8 cellular contexts compared by ENCODE assay signal in genomic region chr1:178310685-178311105, GRCh38.
DNase-seq lines count a peak whose midpoint lies in the region; ATAC-seq, FAIRE-seq and TF ChIP-seq lines count a peak whose summit lies in the region.

No MANE protein-coding gene starts in this region.

- TF ChIP-seq CTCF in GM12878 (IDR thresholded peaks at IDR 0.05 in 2 of 3, conservative IDR thresholded peaks at IDR 0.05 in 1 of 3; ENCODE audit: control insufficient read depth in 2 of 3, extremely low read depth in 1 of 3, insufficient read depth in 1 of 3, low read depth in 3 of 3, low read length in 3 of 3) (peak; percentile 57 to 71 (median 69)), stomach (IDR thresholded peaks at IDR 0.05) (peak in 5 of 7 experiments; percentile 50 to 82 (median 69))

- H3K9ac ChIP-seq in GM12878 (ENCODE audit: control insufficient read depth, insufficient read depth, low read length): no peak overlapping the region

- H3K27me3 ChIP-seq in GM12878 (replicated peaks in 1 of 2; ENCODE audit: control insufficient read depth in 2 of 2, insufficient read depth in 2 of 2, low read length in 1 of 2): no peaks in the 10 kb centered on the region
- no peaks in the 10 kb centered on the region for H3K27me3 ChIP-seq in stomach

- SMC1A ChIA-PET in GM12878 (lab: Charles Lee; ENCODE audit: uncharacterized antibody, unreplicated experiment): interaction anchor here (0.7 to 5.2 kb wide), 12 partner anchors 11 to 692 kb away, joined by 3 to 73 read pairs (median 6); no protein-coding TSS in a partner anchor

- no peak overlapping the region for H3K4me2 ChIP-seq in GM12878 (ENCODE audit: control insufficient read depth, insufficient read depth)

- H3K27ac ChIP-seq in GM12878 (ENCODE audit: control insufficient read depth, insufficient read depth) (no peak overlapping the region), stomach (no peak overlapping the region)

- no peak for FAIRE-seq in GM12878 (lab: Jason Lieb, UNC)

- peak; percentile 79 for ATAC-seq in GM19455 (IDR thresholded peaks at IDR 0.05; ENCODE audit: unreplicated experiment)
- peak; percentile 81 for ATAC-seq in GM12878
- no peak for ATAC-seq in GM19328 (IDR thresholded peaks at IDR 0.05; ENCODE audit: unreplicated experiment)

- intact Hi-C loops in GM12878 (cut with micrococcal nuclease; ENCODE audit: unreplicated experiment): loop anchor here (1.0 to 2.0 kb wide), 2 partner anchors 191 to 692 kb away; no protein-coding TSS in a partner anchor
- intact Hi-C loops in stomach (cut with DNase I; ENCODE audit: low total_unique reads): no loop called here

- no peak for TF ChIP-seq POLR2A in GM12878 (IDR thresholded peaks at IDR 0.05; ENCODE audit: low read depth, low read length)
- TF ChIP-seq POLR2A in stomach (IDR thresholded peaks at IDR 0.05): no peak

- H2AFZ ChIP-seq in GM12878 (ENCODE audit: control insufficient read depth, low read depth, low read length): no peak overlapping the region

- WGBS in GM12878 (ENCODE audit: insufficient coverage, insufficient replicate concordance, low lambda C conversion rate, missing lambda C conversion rate): 0% methylated on average over 1 of the region's 1 CpG
- 0% methylated on average over 1 of the region's 1 CpG for WGBS in stomach, 5 donors

- H3K9me3 ChIP-seq in GM12878 (replicated peaks; ENCODE audit: control insufficient read depth, insufficient read depth, low read length): no peaks in the 10 kb centered on the region
- H3K9me3 ChIP-seq in stomach: no peaks in the 10 kb centered on the region

- H3K4me1 ChIP-seq in GM12878 (ENCODE audit: control insufficient read depth, insufficient read depth, low read length): no peaks in the 10 kb centered on the region
- H3K4me1 ChIP-seq in stomach: peaks cover 0 to 24% (median 9%) of the 10 kb centered on the region in 4 donors

- no peaks in the 10 kb centered on the region for H3K79me2 ChIP-seq in GM12878 (ENCODE audit: control insufficient read depth, insufficient read depth, low read length)

- BruUV-seq in GM12878 (replicated peaks; lab: Mats Ljungman, UMichigan): no TSS peak

- peak; percentile 57 for DNase-seq in D341Med (ENCODE audit: low spot score)
- DNase-seq in HPDE6-E6E7 (ENCODE audit: extremely low spot score): peak; percentile 58
- peak; percentile 76 for DNase-seq in NCI-H748 (lab: John Stamatoyannopoulos, UW; ENCODE audit: unreplicated experiment)
- peak; percentile 20 for DNase-seq in GM12878 (ENCODE audit: low read depth, low spot score)
- peak; percentile 75 for DNase-seq in iPS-NIHi11 (ENCODE audit: low spot score)
- DNase-seq in stomach: no peak

- POLR2A ChIA-PET in GM12878 (lab: Charles Lee): no interaction called here

- in situ Hi-C loops in GM12878 (cut with MboI): loop anchor here (5.0 kb wide), 1 partner anchor 192 kb away; no protein-coding TSS in a partner anchor

- CTCF ChIA-PET in GM12878 (lab: Yijun Ruan, JAX): interaction anchor here (0.6 to 8.1 kb wide), 29 partner anchors 11 to 1499 kb away, joined by 3 to 187 read pairs (median 4); no protein-coding TSS in a partner anchor

- H3K4me3 ChIP-seq in GM12878: no peak overlapping the region
- H3K4me3 ChIP-seq in stomach: no peak overlapping the region

- H3K36me3 ChIP-seq in GM12878 (ENCODE audit: control insufficient read depth in 2 of 2, insufficient read depth in 2 of 2, low read length in 1 of 2) (no peaks in the 10 kb centered on the region), stomach (no peaks in the 10 kb centered on the region)

- no peaks in the 10 kb centered on the region for H4K20me1 ChIP-seq in GM12878 (ENCODE audit: control insufficient read depth, insufficient read depth)

- RAD21 ChIA-PET in GM12878 (lab: Charles Lee; ENCODE audit: unreplicated experiment): interaction anchor here (0.7 to 1.9 kb wide), 9 partner anchors 11 to 693 kb away, joined by 3 to 19 read pairs (median 5); no protein-coding TSS in a partner anchor

- TF ChIP-seq EP300 in GM12878 (IDR thresholded peaks at IDR 0.05; ENCODE audit: borderline replicate concordance in 1 of 2, control insufficient read depth in 1 of 2, low read depth in 2 of 2, low read length in 2 of 2) (no peak), stomach (IDR thresholded peaks at IDR 0.05) (no peak)

- peak; percentile 64 for TF ChIP-seq RAD21 in GM12878 (IDR thresholded peaks at IDR 0.05; ENCODE audit: insufficient read depth, low read depth, low read length)

TF ChIP-seq in GM12878, 131 proteins besides CTCF, POLR2A, EP300 and RAD21:
- TF ChIP-seq PKNOX1 (IDR thresholded peaks at IDR 0.05): peak; percentile 45; the same call in 1 of the 2 replicates
- no peak for TF ChIP-seq MLLT1 (IDR thresholded peaks at IDR 0.05)
- TF ChIP-seq BHLHE40 (IDR thresholded peaks at IDR 0.05; ENCODE audit: borderline replicate concordance in 1 of 2, low read depth in 2 of 2, low read length in 1 of 2): 0 out of 4 replicates have a peak, but pooled peaks of 1 of the 2 experiments have one; percentile 15
- no peak for TF ChIP-seq YY1 (IDR thresholded peaks at IDR 0.05; ENCODE audit: low read depth, low read length)
- TF ChIP-seq TCF12 (IDR thresholded peaks at IDR 0.05; ENCODE audit: low read depth, low read length): no peak
- peak; percentile 75; the same call in 1 of the 2 replicates for TF ChIP-seq BMI1 (IDR thresholded peaks at IDR 0.05; ENCODE audit: borderline replicate concordance)
- no peak for TF ChIP-seq BCLAF1 (IDR thresholded peaks at IDR 0.05)
- peak; percentile 55; the same call in 1 of the 2 replicates for TF ChIP-seq SMC3 (IDR thresholded peaks at IDR 0.05; ENCODE audit: borderline replicate concordance, low read length)
